16 cellular contexts compared by ENCODE assay signal in the genomic region with DNA sequence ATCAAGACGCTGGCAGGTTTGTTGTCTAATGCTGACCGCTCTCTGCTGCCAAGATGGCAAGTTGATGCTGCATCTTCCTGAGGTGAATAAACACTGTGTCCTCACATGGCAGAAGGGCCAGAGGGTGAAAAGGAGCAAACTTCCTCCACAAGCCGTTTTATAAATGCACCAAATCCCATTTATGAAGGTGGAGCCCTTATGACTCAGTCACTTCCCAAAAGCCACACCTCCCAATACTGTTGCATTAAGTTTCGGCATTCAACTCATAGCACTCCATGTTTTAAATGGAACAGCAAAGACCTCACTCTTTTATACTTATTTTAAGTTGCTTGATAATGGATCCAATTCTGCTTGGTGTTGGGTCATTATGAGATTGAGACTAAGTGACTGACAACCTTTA.
DNase-seq lines count a peak whose midpoint lies in the region; TF ChIP-seq lines count a peak whose summit lies in the region.
"Had no signal": no experiment of that assay in that cellular context is flagged by ENCODE, and none has a peak within 500 bp of the region (broad histone marks: within the 10 kb centered on the region; RNA-seq: fewer than 3 reads in every experiment).

No MANE protein-coding gene starts in this region.

- intact Hi-C loops in PC-9 (cut with micrococcal nuclease; ENCODE audit: unreplicated experiment) = no loop called here

- H3K9me2 ChIP-seq in PC-9 (ENCODE audit: insufficient read depth) = no peaks in the 10 kb centered on the region

- H4K20me1 ChIP-seq in PC-9 (ENCODE audit: insufficient read depth) = no peaks in the 10 kb centered on the region
- H4K20me1 ChIP-seq: BLaER1 had no signal

- no TSS peak for BruUV-seq in PC-9 (replicated peaks; lab: Mats Ljungman, UMichigan)

- H3F3A ChIP-seq in PC-9 (ENCODE audit: insufficient read depth, low read depth) = no peaks in the 10 kb centered on the region

- H3K4me1 ChIP-seq in PC-9 (replicated peaks; ENCODE audit: insufficient read depth) = no peaks in the 10 kb centered on the region
- H3K4me1 ChIP-seq: BLaER1, Caco-2 had no signal

- peak overlapping the region; percentile 56; the same call in 1 of the 2 replicates for H2AFZ ChIP-seq in PC-9

- H3K4me3 ChIP-seq in PC-9 = no peak overlapping the region
- no peak overlapping the region for H3K4me3 ChIP-seq in epithelial cell of esophagus (ENCODE audit: low read length)
- H3K4me3 ChIP-seq in fibroblast of the aortic adventitia (ENCODE audit: low read depth, low read length) = no peak overlapping the region
- H3K4me3 ChIP-seq: BLaER1 had no signal

- no peaks in the 10 kb centered on the region for H3K79me2 ChIP-seq in PC-9 (ENCODE audit: low read depth)

- TF ChIP-seq CTCF in PC-9 (conservative IDR thresholded peaks at IDR 0.05) = no peak
- TF ChIP-seq CTCF in epithelial cell of esophagus (IDR thresholded peaks at IDR 0.05; ENCODE audit: insufficient read depth, low read depth, low read length, missing control alignments) = no peak
- TF ChIP-seq CTCF in fibroblast of the aortic adventitia (IDR thresholded peaks at IDR 0.05; ENCODE audit: insufficient read depth, low read length) = no peak

- POLR2A ChIA-PET in PC-9 (lab: Charles Lee; ENCODE audit: unreplicated experiment) = no interaction called here

- H3K27ac ChIP-seq in PC-9 = no peak overlapping the region
- H3K27ac ChIP-seq: 22Rv1, BLaER1, HL-60 had no signal

- no peak overlapping the region for H3K4me2 ChIP-seq in PC-9
- H3K4me2 ChIP-seq: BLaER1 had no signal

- H3K9me3 ChIP-seq in PC-9 (ENCODE audit: insufficient read depth, low read depth) = no peaks in the 10 kb centered on the region
- H3K9me3 ChIP-seq: Caco-2 had no signal

- DNase-seq in NCI-H82 (lab: John Stamatoyannopoulos, UW) (peak; percentile 9), NCI-H82 treated with DMSO at 0.1 percent for 48 hours (lab: John Stamatoyannopoulos, UW; ENCODE audit: unreplicated experiment) (no peak), PC-9 (no peak), epithelial cell of esophagus (ENCODE audit: low read depth) (peak; percentile 60), fibroblast of the aortic adventitia (ENCODE audit: low read depth) (peak; percentile 8), amniotic stem cell (lab: John Stamatoyannopoulos, UW) (no peak), DMS79 (lab: John Stamatoyannopoulos, UW) (no peak), NCI-H2081 treated with DMSO at 0.1 percent for 48 hours (lab: John Stamatoyannopoulos, UW) (no peak)
- DNase-seq: AML-193; Caco-2; CD8-positive, alpha-beta memory T cell; GOT3; H9 had no signal

- CTCF ChIA-PET in PC-9 (lab: Charles Lee) = no interaction called here

- H3K27me3 ChIP-seq in PC-9 (ENCODE audit: insufficient read depth, low read depth) = no peaks in the 10 kb centered on the region
- H3K27me3 ChIP-seq: BLaER1 had no signal

- H3K36me3 ChIP-seq in PC-9 (ENCODE audit: low read depth) = no peaks in the 10 kb centered on the region
- H3K36me3 ChIP-seq: BLaER1 had no signal

Comparison
In these comparisons a context has a peak if more than half of its experiments do, and no peak if none do; other contexts are left out.
1. DNase-seq: peak in NCI-H82 (single experiment), epithelial cell of esophagus (single experiment) and fibroblast of the aortic adventitia (single experiment); none in NCI-H82 treated with DMSO at 0.1 percent for 48 hours (single experiment), PC-9 (0 of 2), amniotic stem cell (single experiment), DMS79 (single experiment) and NCI-H2081 treated with DMSO at 0.1 percent for 48 hours (single experiment).